In the genomic region with DNA sequence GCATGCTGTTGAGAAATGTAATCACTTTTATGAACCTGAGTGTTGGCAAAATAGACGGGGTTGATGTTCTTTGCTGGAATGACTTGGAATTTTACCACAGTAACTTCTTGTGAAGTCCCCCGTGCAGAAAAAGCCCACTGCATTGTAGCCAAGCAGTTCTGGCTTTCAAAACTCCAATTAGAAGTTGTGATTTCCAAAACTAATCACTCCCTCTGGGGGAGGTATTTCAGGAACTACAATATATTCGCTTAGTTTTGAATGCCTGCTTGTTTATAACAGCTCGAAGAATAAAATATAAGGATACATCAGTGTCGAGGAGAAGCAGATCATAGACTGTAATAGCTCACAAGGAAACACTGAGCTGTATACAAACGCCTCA, we compare ENCODE assay signal across 8 cellular contexts.
DNase-seq lines count a peak whose midpoint lies in the region; ATAC-seq and TF ChIP-seq lines count a peak whose summit lies in the region.

No MANE protein-coding gene starts in this region.

- peak overlapping the region; percentile 81 for H3K27ac ChIP-seq in SJCRH30
- peak overlapping the region; percentile 93 for H3K27ac ChIP-seq in fibroblast of lung (ENCODE audit: insufficient read depth, low read length)

- H3K4me3 ChIP-seq in SJCRH30 (peak overlapping the region; percentile 71), fibroblast of lung (replicated peaks in 1 of 4; ENCODE audit: control extremely low read depth in 1 of 4, insufficient read depth in 1 of 4, low read depth in 3 of 4, low read length in 4 of 4) (peak overlapping the region; percentile 54 to 94 (median 67))

- H4K20me1 ChIP-seq in fibroblast of lung (ENCODE audit: control insufficient read depth, extremely low read depth, insufficient read depth, low read length), result no peaks in the 10 kb centered on the region

- DNase-seq in NCI-H1105 treated with DMSO at 0.1 percent for 48 hours (lab: John Stamatoyannopoulos, UW) (peak; percentile 18), NCI-H1105 (lab: John Stamatoyannopoulos, UW) (no peak), SJCRH30 (no peak), fibroblast of lung (ENCODE audit: low read depth in 2 of 2) (peak in 1 of 2 donors; percentile 51), osteocyte (ENCODE audit: extremely low spot score, unreplicated experiment) (no peak), dermis blood vessel endothelial cell (no peak)
- DNase-seq in stimulated activated CD4-positive, alpha-beta T cell treated with anti-CD3 and anti-CD28 coated beads, Interleukin-1b, Interleukin-23, amount 100 ng/mL, for 48 hours, result no peak

- H3K36me3 ChIP-seq in SJCRH30 (0 out of 2 replicates have a peak, but pooled peaks cover 3% of the 10 kb centered on the region), fibroblast of lung (ENCODE audit: control insufficient read depth, insufficient read depth, low read length) (no peaks in the 10 kb centered on the region)

- no peaks in the 10 kb centered on the region for H3K4me1 ChIP-seq in SJCRH30
- no peaks in the 10 kb centered on the region for H3K4me1 ChIP-seq in fibroblast of lung (ENCODE audit: control insufficient read depth, extremely low read depth, insufficient read depth, low read length)

- peaks cover 37% of the 10 kb centered on the region for H3K4me1 Mint-ChIP-seq in osteocyte (ENCODE audit: unreplicated experiment)

- peak overlapping the region; percentile 97 for H3K9ac ChIP-seq in fibroblast of lung (ENCODE audit: insufficient read depth, low read length)

- peaks cover 12% of the 10 kb centered on the region for H3K36me3 Mint-ChIP-seq in osteocyte (ENCODE audit: unreplicated experiment)

- peaks cover 4% of the 10 kb centered on the region for H3K9me3 Mint-ChIP-seq in osteocyte (ENCODE audit: unreplicated experiment)

- H3K27me3 Mint-ChIP-seq in osteocyte (ENCODE audit: unreplicated experiment), result no peaks in the 10 kb centered on the region

- H2AFZ ChIP-seq in fibroblast of lung (ENCODE audit: low read length), result peak overlapping the region; percentile 37

- no peak for TF ChIP-seq CTCF in fibroblast of lung (conservative IDR thresholded peaks at IDR 0.05 in 1 of 2, IDR thresholded peaks at IDR 0.05 in 1 of 2; ENCODE audit: low read depth in 1 of 2, low read length in 2 of 2)
- peak; percentile 19 for TF ChIP-seq CTCF in osteocyte (IDR thresholded peaks at IDR 0.05)

- H3K4me3 Mint-ChIP-seq in osteocyte (ENCODE audit: unreplicated experiment), result peak overlapping the region; percentile 79

- H3K9me3 ChIP-seq in SJCRH30 (replicated peaks), result no peaks in the 10 kb centered on the region
- H3K9me3 ChIP-seq in fibroblast of lung (ENCODE audit: control insufficient read depth, insufficient read depth, low read depth, low read length), result no peaks in the 10 kb centered on the region

- H3K27ac Mint-ChIP-seq in osteocyte (ENCODE audit: unreplicated experiment), result peak overlapping the region; percentile 97

- H3K79me2 ChIP-seq in fibroblast of lung (ENCODE audit: control insufficient read depth, insufficient read depth, low read length), result peaks cover 7% of the 10 kb centered on the region

- no peaks in the 10 kb centered on the region for H3K27me3 ChIP-seq in SJCRH30
- no peaks in the 10 kb centered on the region for H3K27me3 ChIP-seq in fibroblast of lung (ENCODE audit: control insufficient read depth, insufficient read depth, low read length)

- peak overlapping the region; percentile 64 for H3K4me2 ChIP-seq in fibroblast of lung (ENCODE audit: extremely low read depth, insufficient read depth, low read length)

- ATAC-seq in HG03571 (IDR thresholded peaks at IDR 0.05; ENCODE audit: unreplicated experiment), result no peak
